Comparison of ENCODE assay signal across 15 cellular contexts in genomic region chr14:93716410-93717221, GRCh38.
A peak's percentile ranks its signal among the peaks of the same experiment; 100 is the strongest.
DNase-seq lines count a peak whose midpoint lies in the region; ATAC-seq and TF ChIP-seq lines count a peak whose summit lies in the region.
"Had no signal": no experiment of that assay in that cellular context is flagged by ENCODE, and none has a peak within 500 bp of the region (broad histone marks: within the 10 kb centered on the region; RNA-seq: fewer than 3 reads in every experiment).

No MANE protein-coding gene starts in this region.

- no peak for TF ChIP-seq POLR2A in vagina (IDR thresholded peaks at IDR 0.05)

- CTCF ChIA-PET in activated CD8-positive, alpha-beta memory T cell treated with anti-CD3 and anti-CD28 coated beads, Interleukin-2, amount 10 ng/mL, durations not matched to agents 7 days and 5 days (lab: Charles Lee) = no interaction called here

- intact Hi-C loops in vagina (cut with DNase I) = no loop called here

- H3K36me3 ChIP-seq in vagina = no peaks in the 10 kb centered on the region

- no peaks in the 10 kb centered on the region for H3K36me3 Mint-ChIP-seq in activated CD8-positive, alpha-beta memory T cell treated with anti-CD3 and anti-CD28 coated beads, Interleukin-2, amount 10 ng/mL, durations not matched to agents 7 days and 5 days

- no peak overlapping the region for H3K4me3 Mint-ChIP-seq in activated CD8-positive, alpha-beta memory T cell treated with anti-CD3 and anti-CD28 coated beads, Interleukin-2, amount 10 ng/mL, durations not matched to agents 7 days and 5 days
- H3K4me3 Mint-ChIP-seq: CD4-positive, alpha-beta T cell had no signal

- H3K27ac Mint-ChIP-seq in activated CD8-positive, alpha-beta memory T cell treated with anti-CD3 and anti-CD28 coated beads, Interleukin-2, amount 10 ng/mL, durations not matched to agents 7 days and 5 days = no peak overlapping the region
- H3K27ac Mint-ChIP-seq: CD4-positive, alpha-beta T cell had no signal

- H3K4me3 ChIP-seq in vagina = no peak overlapping the region

- DNase-seq in activated CD8-positive, alpha-beta memory T cell treated with anti-CD3 and anti-CD28 coated beads, Interleukin-2, amount 10 ng/mL, durations not matched to agents 7 days and 5 days = peak; percentile 23
- DNase-seq in activated CD8-positive, alpha-beta memory T cell treated with anti-CD3 and anti-CD28 coated beads, Interleukin-2, amount 50 U/mL, for 48 hours = no peak
- DNase-seq in medulla oblongata (ENCODE audit: extremely low spot score) (peak; percentile 41), vagina (ENCODE audit: extremely low spot score in 2 of 2) (peak; percentile 81), middle frontal gyrus (ENCODE audit: extremely low spot score, low spot score) (no peak), dedifferentiated amniotic fluid mesenchymal stem cell (ENCODE audit: extremely low spot score) (no peak)
- DNase-seq: 8988T; BE2C; CD4-positive, alpha-beta T cell; KG1; NCI-H1048; NCI-H345; SHP77 treated with DMSO at 0.1 percent for 48 hours had no signal

- ATAC-seq in activated CD8-positive, alpha-beta memory T cell treated with anti-CD3 and anti-CD28 coated beads, Interleukin-2, amount 10 ng/mL, durations not matched to agents 7 days and 5 days = no peak
- ATAC-seq in GM21723 (IDR thresholded peaks at IDR 0.05; ENCODE audit: unreplicated experiment) = no peak

- no peaks in the 10 kb centered on the region for H3K4me1 ChIP-seq in vagina
- H3K4me1 ChIP-seq: BE2C had no signal

- H3K27me3 Mint-ChIP-seq in activated CD8-positive, alpha-beta memory T cell treated with anti-CD3 and anti-CD28 coated beads, Interleukin-2, amount 10 ng/mL, durations not matched to agents 7 days and 5 days = no peaks in the 10 kb centered on the region

- H3K27me3 ChIP-seq in vagina = no peaks in the 10 kb centered on the region
- H3K27me3 ChIP-seq: BE2C had no signal

- no peak for TF ChIP-seq CTCF in vagina (IDR thresholded peaks at IDR 0.05)

- H3K9me3 Mint-ChIP-seq in activated CD8-positive, alpha-beta memory T cell treated with anti-CD3 and anti-CD28 coated beads, Interleukin-2, amount 10 ng/mL, durations not matched to agents 7 days and 5 days (ENCODE audit: low read depth) = no peaks in the 10 kb centered on the region

- no peaks in the 10 kb centered on the region for H3K4me1 Mint-ChIP-seq in activated CD8-positive, alpha-beta memory T cell treated with anti-CD3 and anti-CD28 coated beads, Interleukin-2, amount 10 ng/mL, durations not matched to agents 7 days and 5 days

- H3K9me3 ChIP-seq in vagina = no peaks in the 10 kb centered on the region
- H3K9me3 ChIP-seq: BE2C had no signal

- H3K27ac ChIP-seq in cingulate gyrus (ENCODE audit: low read depth, low read length) = peak overlapping the region; percentile 54
- no peak overlapping the region for H3K27ac ChIP-seq in vagina

Comparison
In these comparisons a context has a peak if more than half of its experiments do, and no peak if none do; other contexts are left out.
1. DNase-seq: peak in activated CD8-positive, alpha-beta memory T cell treated with anti-CD3 and anti-CD28 coated beads, Interleukin-2, amount 10 ng/mL, durations not matched to agents 7 days and 5 days (single experiment), medulla oblongata (single experiment) and vagina (2 of 2); none in activated CD8-positive, alpha-beta memory T cell treated with anti-CD3 and anti-CD28 coated beads, Interleukin-2, amount 50 U/mL, for 48 hours (single experiment), middle frontal gyrus (single experiment) and dedifferentiated amniotic fluid mesenchymal stem cell (single experiment).